ENCODE assay signal across 32 cellular contexts in the genomic region with DNA sequence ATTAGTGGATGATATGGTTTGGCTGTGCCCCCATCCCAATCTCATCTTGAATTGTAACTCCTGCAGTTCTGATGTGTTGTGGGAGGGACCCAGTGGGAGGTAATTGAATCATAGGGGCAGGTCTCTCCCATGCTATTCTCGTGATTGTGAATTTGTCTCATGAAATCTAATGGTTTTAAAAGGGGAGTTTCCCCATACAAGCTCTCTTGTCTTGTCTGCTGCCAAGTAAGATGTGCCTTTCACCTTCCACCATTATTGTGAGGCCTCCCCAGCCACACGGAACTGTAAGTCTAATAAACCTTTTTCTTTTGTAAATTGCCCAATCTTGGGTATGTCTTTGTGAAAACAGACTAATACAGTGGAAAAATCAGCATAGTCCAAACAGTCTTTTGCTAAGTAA.
"Had no signal": no experiment of that assay in that cellular context is flagged by ENCODE, and none has a peak within 500 bp of the region (broad histone marks: within the 10 kb centered on the region; RNA-seq: fewer than 3 reads in every experiment).

No MANE protein-coding gene starts in this region.

- H3K4me1 ChIP-seq: adrenal gland, ascending aorta, body of pancreas, breast epithelium had no signal

- H3K36me3 ChIP-seq: adrenal gland, ascending aorta, brain microvascular endothelial cell, breast epithelium, cardiac muscle cell had no signal

- DNase-seq: activated effector memory CD4-positive, alpha-beta T cell treated with anti-CD3 and anti-CD28 coated beads, Interleukin-2, amount 50 U/mL, for 16 hours; activated effector memory CD4-positive, alpha-beta T cell treated with Interleukin-2 at 50 U/mL for 16 hours; activated gamma-delta T cell; activated gamma-delta T cell treated with Interleukin-2 at 50 U/mL for 16 hours; activated naive CD4-positive, alpha-beta T cell; activated naive CD4-positive, alpha-beta T cell treated with anti-CD3 and anti-CD28 coated beads for 36 hours; activated naive CD4-positive, alpha-beta T cell treated with anti-CD3 and anti-CD28 coated beads, Interleukin-2, amount 10 ng/mL, durations not matched to agents 7 days and 5 days; activated naive CD4-positive, alpha-beta T cell treated with anti-CD3 and anti-CD28 coated beads, Interleukin-2, amount 50 U/mL, for 16 hours; activated naive CD4-positive, alpha-beta T cell treated with Interleukin-2 at 50 U/mL for 16 hours; activated naive CD8-positive, alpha-beta T cell treated with anti-CD3 and anti-CD28 coated beads for 36 hours; activated naive CD8-positive, alpha-beta T cell treated with anti-CD3 and anti-CD28 coated beads, Interleukin-2, amount 10 ng/mL, durations not matched to agents 7 days and 5 days; activated naive CD8-positive, alpha-beta T cell treated with anti-CD3 and anti-CD28 coated beads, Interleukin-2, amount 50 U/mL, for 24 hours; activated T-cell treated with anti-CD3 and anti-CD28 coated beads, Interleukin-2, amount 50 U/mL, for 1 hour; activated T-cell treated with anti-CD3 and anti-CD28 coated beads, Interleukin-2, amount 50 U/mL, for 24 hours; activated T-cell treated with anti-CD3 and anti-CD28 coated beads, Interleukin-2, amount 50 U/mL, for 4 hours; activated T-cell treated with anti-CD3 and anti-CD28 coated beads, Interleukin-2, amount 50 U/mL, for 48 hours; activated T-cell treated with anti-CD3 and anti-CD28 coated beads, Interleukin-2, amount 50 U/mL, for 72 hours; adrenal gland; amniotic stem cell; amygdala; anterior cingulate cortex; aorta; body of pancreas; brain microvascular endothelial cell; caudate nucleus; central memory CD4-positive, alpha-beta T cell; cerebellar nuclear complex had no signal

- H3K27me3 ChIP-seq: adrenal gland, ascending aorta, body of pancreas, brain microvascular endothelial cell, breast epithelium, cardiac muscle cell had no signal

- H3K9me3 ChIP-seq: adrenal gland, ascending aorta, body of pancreas, breast epithelium had no signal

- ATAC-seq: activated naive CD4-positive, alpha-beta T cell treated with anti-CD3 and anti-CD28 coated beads, Interleukin-2, amount 50 U/mL, for 72 hours; activated naive CD8-positive, alpha-beta T cell treated with anti-CD3 and anti-CD28 coated beads, Interleukin-2, amount 50 U/mL, for 24 hours; activated T-cell treated with anti-CD3 and anti-CD28 coated beads, Interleukin-2, amount 50 U/mL, for 4 hours; activated T-cell treated with anti-CD3 and anti-CD28 coated beads, Interleukin-2, amount 50 U/mL, for 72 hours; activated T-helper 17 cell treated with anti-CD3 and anti-CD28 coated beads, Interleukin-2, amount 50 U/mL, for 72 hours; body of pancreas had no signal

- H3K4me3 ChIP-seq: adrenal gland, ascending aorta, body of pancreas, breast epithelium, cardiac muscle cell had no signal

- H3K27ac ChIP-seq: adrenal gland, ascending aorta, body of pancreas, brain microvascular endothelial cell, breast epithelium, cardiac muscle cell had no signal
